Comparison of ENCODE assay signal across 43 cellular contexts in the genomic region with DNA sequence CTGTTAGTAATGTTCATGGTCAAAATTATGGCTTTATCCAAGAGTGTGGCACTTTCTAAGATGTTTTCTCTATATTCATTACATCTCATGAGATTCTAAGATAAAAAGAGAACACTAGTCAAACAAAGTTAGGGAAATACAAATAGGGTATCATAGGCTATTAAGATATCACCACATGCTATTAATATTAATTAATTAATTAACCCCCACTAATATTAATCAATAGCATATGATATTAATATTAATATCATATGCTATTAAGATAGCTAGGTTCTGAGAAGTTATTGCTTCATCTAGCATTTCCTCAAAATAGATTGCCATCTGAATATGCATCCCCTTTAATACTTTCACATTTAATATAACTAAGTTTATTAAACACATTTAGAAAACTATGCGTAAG. TPM values are rescaled to one million over a fixed set of nuclear protein-coding genes. Genes with fewer than 3 reads are reported as not detected.
"Had no signal": no experiment of that assay in that cellular context is flagged by ENCODE, and none has a peak within 500 bp of the region (broad histone marks: within the 10 kb centered on the region; RNA-seq: fewer than 3 reads in every experiment).

No MANE protein-coding gene starts in this region.

- H3K27ac Mint-ChIP-seq: activated naive CD4-positive, alpha-beta T cell treated with anti-CD3 and anti-CD28 coated beads for 36 hours; activated naive CD4-positive, alpha-beta T cell treated with anti-CD3 and anti-CD28 coated beads, Interleukin-2, amount 10 ng/mL, durations not matched to agents 7 days and 5 days; activated naive CD4-positive, alpha-beta T cell treated with anti-CD3 and anti-CD28 coated beads, Interleukin-2, amount 50 U/mL, for 24 hours; activated naive CD4-positive, alpha-beta T cell treated with anti-CD3 and anti-CD28 coated beads, Interleukin-2, amount 50 U/mL, for 72 hours; activated naive CD8-positive, alpha-beta T cell; activated naive CD8-positive, alpha-beta T cell treated with anti-CD3 and anti-CD28 coated beads for 36 hours; activated naive CD8-positive, alpha-beta T cell treated with anti-CD3 and anti-CD28 coated beads, Interleukin-2, amount 10 ng/mL, durations not matched to agents 7 days and 5 days; activated naive CD8-positive, alpha-beta T cell treated with anti-CD3 and anti-CD28 coated beads, Interleukin-2, amount 50 U/mL, for 24 hours; activated T-cell treated with anti-CD3 and anti-CD28 coated beads, Interleukin-2, amount 50 U/mL, for 24 hours; activated T-cell treated with anti-CD3 and anti-CD28 coated beads, Interleukin-2, amount 50 U/mL, for 72 hours; activated T-helper 1 cell treated with anti-CD3 and anti-CD28 coated beads, Interleukin-12 subunit alpha, Interleukin-12 subunit beta, Interleukin-2, Interleukin-4 antibody, amounts not matched to agents 30 ng/mL and 10 ng/mL and 1 ng/mL, durations not matched to agents 14 hours and 24 hours and 36 hours; activated T-helper 17 cell treated with anti-CD3 and anti-CD28 coated beads, Interleukin-2, amount 50 U/mL, for 72 hours; activated T-helper 2 cell treated with anti-CD3 and anti-CD28 coated beads, Interferon-gamma antibody, Interleukin-2, Interleukin-4, amounts not matched to agents 10 μg/mL and 5 μg/mL and 100 μg/mL, durations not matched to agents 14 hours and 24 hours and 36 hours; brain had no signal

- H3K27me3 ChIP-seq: adrenal gland, ascending aorta, body of pancreas, brain microvascular endothelial cell, breast epithelium, cardiac muscle cell had no signal

- H3K27me3 Mint-ChIP-seq: activated naive CD4-positive, alpha-beta T cell treated with anti-CD3 and anti-CD28 coated beads, Interleukin-2, amount 10 ng/mL, durations not matched to agents 7 days and 5 days; activated naive CD4-positive, alpha-beta T cell treated with anti-CD3 and anti-CD28 coated beads, Interleukin-2, amount 50 U/mL, for 24 hours; activated naive CD8-positive, alpha-beta T cell; activated naive CD8-positive, alpha-beta T cell treated with anti-CD3 and anti-CD28 coated beads, Interleukin-2, amount 10 ng/mL, durations not matched to agents 7 days and 5 days; activated naive CD8-positive, alpha-beta T cell treated with anti-CD3 and anti-CD28 coated beads, Interleukin-2, amount 50 U/mL, for 24 hours; activated T-cell treated with anti-CD3 and anti-CD28 coated beads, Interleukin-2, amount 50 U/mL, for 24 hours; activated T-helper 17 cell treated with anti-CD3 and anti-CD28 coated beads, Interleukin-2, amount 50 U/mL, for 72 hours had no signal

- H3K4me1 ChIP-seq: adrenal gland, ascending aorta, body of pancreas, breast epithelium had no signal

- H3K4me1 Mint-ChIP-seq: activated naive CD4-positive, alpha-beta T cell treated with anti-CD3 and anti-CD28 coated beads, Interleukin-2, amount 10 ng/mL, durations not matched to agents 7 days and 5 days; activated naive CD4-positive, alpha-beta T cell treated with anti-CD3 and anti-CD28 coated beads, Interleukin-2, amount 50 U/mL, for 24 hours; activated naive CD8-positive, alpha-beta T cell treated with anti-CD3 and anti-CD28 coated beads for 36 hours; activated naive CD8-positive, alpha-beta T cell treated with anti-CD3 and anti-CD28 coated beads, Interleukin-2, amount 10 ng/mL, durations not matched to agents 7 days and 5 days; activated naive CD8-positive, alpha-beta T cell treated with anti-CD3 and anti-CD28 coated beads, Interleukin-2, amount 50 U/mL, for 24 hours; activated T-helper 17 cell treated with anti-CD3 and anti-CD28 coated beads, Interleukin-2, amount 50 U/mL, for 72 hours; brain; central memory CD8-positive, alpha-beta T cell had no signal

- H3K9me3 Mint-ChIP-seq: activated naive CD4-positive, alpha-beta T cell treated with anti-CD3 and anti-CD28 coated beads for 36 hours; activated naive CD4-positive, alpha-beta T cell treated with anti-CD3 and anti-CD28 coated beads, Interleukin-2, amount 10 ng/mL, durations not matched to agents 7 days and 5 days; activated naive CD4-positive, alpha-beta T cell treated with anti-CD3 and anti-CD28 coated beads, Interleukin-2, amount 50 U/mL, for 24 hours; activated naive CD8-positive, alpha-beta T cell treated with anti-CD3 and anti-CD28 coated beads for 36 hours; activated naive CD8-positive, alpha-beta T cell treated with anti-CD3 and anti-CD28 coated beads, Interleukin-2, amount 10 ng/mL, durations not matched to agents 7 days and 5 days; activated naive CD8-positive, alpha-beta T cell treated with anti-CD3 and anti-CD28 coated beads, Interleukin-2, amount 50 U/mL, for 24 hours; activated T-cell treated with anti-CD3 and anti-CD28 coated beads, Interleukin-2, amount 50 U/mL, for 24 hours; activated T-cell treated with anti-CD3 and anti-CD28 coated beads, Interleukin-2, amount 50 U/mL, for 4 hours; activated T-cell treated with anti-CD3 and anti-CD28 coated beads, Interleukin-2, amount 50 U/mL, for 72 hours; activated T-helper 1 cell treated with anti-CD3 and anti-CD28 coated beads, Interleukin-12 subunit alpha, Interleukin-12 subunit beta, Interleukin-2, Interleukin-4 antibody, amounts not matched to agents 30 ng/mL and 10 ng/mL and 1 ng/mL, durations not matched to agents 14 hours and 24 hours and 36 hours; activated T-helper 17 cell treated with anti-CD3 and anti-CD28 coated beads, Interleukin-2, amount 50 U/mL, for 72 hours; activated T-helper 2 cell treated with anti-CD3 and anti-CD28 coated beads, Interferon-gamma antibody, Interleukin-2, Interleukin-4, amounts not matched to agents 10 μg/mL and 5 μg/mL and 100 μg/mL, durations not matched to agents 14 hours and 24 hours and 36 hours; brain had no signal

- H3K9me3 ChIP-seq: adrenal gland, ascending aorta, body of pancreas, breast epithelium had no signal

- FAIRE-seq: astrocyte, bronchial epithelial cell had no signal

- H3K4me3 Mint-ChIP-seq: activated naive CD4-positive, alpha-beta T cell treated with anti-CD3 and anti-CD28 coated beads for 36 hours; activated naive CD4-positive, alpha-beta T cell treated with anti-CD3 and anti-CD28 coated beads, Interleukin-2, amount 10 ng/mL, durations not matched to agents 7 days and 5 days; activated naive CD4-positive, alpha-beta T cell treated with anti-CD3 and anti-CD28 coated beads, Interleukin-2, amount 50 U/mL, for 24 hours; activated naive CD8-positive, alpha-beta T cell; activated naive CD8-positive, alpha-beta T cell treated with anti-CD3 and anti-CD28 coated beads for 36 hours; activated naive CD8-positive, alpha-beta T cell treated with anti-CD3 and anti-CD28 coated beads, Interleukin-2, amount 10 ng/mL, durations not matched to agents 7 days and 5 days; activated naive CD8-positive, alpha-beta T cell treated with anti-CD3 and anti-CD28 coated beads, Interleukin-2, amount 50 U/mL, for 24 hours; activated T-cell treated with anti-CD3 and anti-CD28 coated beads, Interleukin-2, amount 50 U/mL, for 24 hours; activated T-cell treated with anti-CD3 and anti-CD28 coated beads, Interleukin-2, amount 50 U/mL, for 4 hours; activated T-cell treated with anti-CD3 and anti-CD28 coated beads, Interleukin-2, amount 50 U/mL, for 72 hours; activated T-helper 1 cell treated with anti-CD3 and anti-CD28 coated beads, Interleukin-12 subunit alpha, Interleukin-12 subunit beta, Interleukin-2, Interleukin-4 antibody, amounts not matched to agents 30 ng/mL and 10 ng/mL and 1 ng/mL, durations not matched to agents 14 hours and 24 hours and 36 hours; activated T-helper 17 cell treated with anti-CD3 and anti-CD28 coated beads, Interleukin-2, amount 50 U/mL, for 72 hours; brain; central memory CD8-positive, alpha-beta T cell had no signal

- ATAC-seq: activated naive CD4-positive, alpha-beta T cell treated with anti-CD3 and anti-CD28 coated beads, Interleukin-2, amount 50 U/mL, for 72 hours; activated naive CD8-positive, alpha-beta T cell treated with anti-CD3 and anti-CD28 coated beads, Interleukin-2, amount 50 U/mL, for 24 hours; activated T-cell treated with anti-CD3 and anti-CD28 coated beads, Interleukin-2, amount 50 U/mL, for 4 hours; activated T-cell treated with anti-CD3 and anti-CD28 coated beads, Interleukin-2, amount 50 U/mL, for 72 hours; activated T-helper 17 cell treated with anti-CD3 and anti-CD28 coated beads, Interleukin-2, amount 50 U/mL, for 72 hours; body of pancreas had no signal

- H3K4me3 ChIP-seq: adrenal gland, ascending aorta, body of pancreas, breast epithelium, cardiac muscle cell had no signal

- H3K36me3 Mint-ChIP-seq: activated naive CD4-positive, alpha-beta T cell treated with anti-CD3 and anti-CD28 coated beads, Interleukin-2, amount 10 ng/mL, durations not matched to agents 7 days and 5 days; activated naive CD4-positive, alpha-beta T cell treated with anti-CD3 and anti-CD28 coated beads, Interleukin-2, amount 50 U/mL, for 24 hours; activated naive CD4-positive, alpha-beta T cell treated with anti-CD3 and anti-CD28 coated beads, Interleukin-2, amount 50 U/mL, for 72 hours; activated naive CD8-positive, alpha-beta T cell; activated naive CD8-positive, alpha-beta T cell treated with anti-CD3 and anti-CD28 coated beads for 36 hours; activated naive CD8-positive, alpha-beta T cell treated with anti-CD3 and anti-CD28 coated beads, Interleukin-2, amount 10 ng/mL, durations not matched to agents 7 days and 5 days; brain had no signal

- H3K27ac ChIP-seq: adrenal gland, ascending aorta, body of pancreas, brain microvascular endothelial cell, breast epithelium, cardiac muscle cell had no signal

- H3K36me3 ChIP-seq: adrenal gland, ascending aorta, brain microvascular endothelial cell, breast epithelium, cardiac muscle cell had no signal

- DNase-seq: activated effector memory CD4-positive, alpha-beta T cell treated with anti-CD3 and anti-CD28 coated beads, Interleukin-2, amount 50 U/mL, for 16 hours; activated effector memory CD4-positive, alpha-beta T cell treated with Interleukin-2 at 50 U/mL for 16 hours; activated gamma-delta T cell; activated gamma-delta T cell treated with Interleukin-2 at 50 U/mL for 16 hours; activated naive CD4-positive, alpha-beta T cell; activated naive CD4-positive, alpha-beta T cell treated with anti-CD3 and anti-CD28 coated beads for 36 hours; activated naive CD4-positive, alpha-beta T cell treated with anti-CD3 and anti-CD28 coated beads, Interleukin-2, amount 10 ng/mL, durations not matched to agents 7 days and 5 days; activated naive CD4-positive, alpha-beta T cell treated with anti-CD3 and anti-CD28 coated beads, Interleukin-2, amount 50 U/mL, for 16 hours; activated naive CD4-positive, alpha-beta T cell treated with Interleukin-2 at 50 U/mL for 16 hours; activated naive CD8-positive, alpha-beta T cell treated with anti-CD3 and anti-CD28 coated beads for 36 hours; activated naive CD8-positive, alpha-beta T cell treated with anti-CD3 and anti-CD28 coated beads, Interleukin-2, amount 10 ng/mL, durations not matched to agents 7 days and 5 days; activated naive CD8-positive, alpha-beta T cell treated with anti-CD3 and anti-CD28 coated beads, Interleukin-2, amount 50 U/mL, for 24 hours; activated T-cell treated with anti-CD3 and anti-CD28 coated beads, Interleukin-2, amount 50 U/mL, for 1 hour; activated T-cell treated with anti-CD3 and anti-CD28 coated beads, Interleukin-2, amount 50 U/mL, for 24 hours; activated T-cell treated with anti-CD3 and anti-CD28 coated beads, Interleukin-2, amount 50 U/mL, for 4 hours; activated T-cell treated with anti-CD3 and anti-CD28 coated beads, Interleukin-2, amount 50 U/mL, for 48 hours; activated T-cell treated with anti-CD3 and anti-CD28 coated beads, Interleukin-2, amount 50 U/mL, for 72 hours; adrenal gland; amniotic stem cell; amygdala; anterior cingulate cortex; aorta; body of pancreas; brain microvascular endothelial cell; caudate nucleus; central memory CD4-positive, alpha-beta T cell; cerebellar nuclear complex had no signal

RNA-seq across cellular contexts. Expression of gene DSG3, which starts 22.1 kb away (rescaled TPM):
- total RNA-seq: activated naive CD4-positive, alpha-beta T cell treated with anti-CD3 and anti-CD28 coated beads for 36 hours; activated naive CD4-positive, alpha-beta T cell treated with anti-CD3 and anti-CD28 coated beads, Interleukin-2, amount 50 U/mL, for 72 hours; activated naive CD8-positive, alpha-beta T cell treated with anti-CD3 and anti-CD28 coated beads for 36 hours; activated naive CD8-positive, alpha-beta T cell treated with anti-CD3 and anti-CD28 coated beads, Interleukin-2, amount 10 ng/mL, durations not matched to agents 7 days and 5 days; activated T-cell treated with anti-CD3 and anti-CD28 coated beads, Interleukin-2, amount 50 U/mL, for 4 hours; activated T-cell treated with anti-CD3 and anti-CD28 coated beads, Interleukin-2, amount 50 U/mL, for 72 hours; activated T-helper 1 cell treated with anti-CD3 and anti-CD28 coated beads, Interleukin-12 subunit alpha, Interleukin-12 subunit beta, Interleukin-2, Interleukin-4 antibody, amounts not matched to agents 30 ng/mL and 10 ng/mL and 1 ng/mL, durations not matched to agents 14 hours and 24 hours and 36 hours; activated T-helper 17 cell treated with anti-CD3 and anti-CD28 coated beads, Interleukin-2, amount 50 U/mL, for 72 hours; activated T-helper 2 cell treated with anti-CD3 and anti-CD28 coated beads, Interferon-gamma antibody, Interleukin-2, Interleukin-4, amounts not matched to agents 10 μg/mL and 5 μg/mL and 100 μg/mL, durations not matched to agents 14 hours and 24 hours and 36 hours; aorta; ascending aorta; body of pancreas; cardiac muscle cell; cardiac septum; cerebellum; chondrocyte had no signal
